In genomic region chr2:226310081-226310625, GRCh38 we compare ENCODE assay signal across 21 cellular contexts.
"Had no signal": no experiment of that assay in that cellular context is flagged by ENCODE, and none has a peak within 500 bp of the region (broad histone marks: within the 10 kb centered on the region; RNA-seq: fewer than 3 reads in every experiment).

No MANE protein-coding gene starts in this region.

- H3K9me3 Mint-ChIP-seq: activated CD4-positive, alpha-beta memory T cell treated with anti-CD3 and anti-CD28 coated beads for 36 hours; activated naive CD8-positive, alpha-beta T cell treated with anti-CD3 and anti-CD28 coated beads, Interleukin-2, amount 10 ng/mL, durations not matched to agents 7 days and 5 days; activated T-cell treated with anti-CD3 and anti-CD28 coated beads, Interleukin-2, amount 50 U/mL, for 4 hours; effector memory CD8-positive, alpha-beta T cell; stimulated activated naive CD8-positive, alpha-beta T cell treated with anti-CD3 and anti-CD28 coated beads, Interleukin-15, Interleukin-2, amounts not matched to agents 100 ng/mL and 50 ng/mL, for 24 hours; T-cell had no signal

- H3K27me3 Mint-ChIP-seq: progenitor cell of endocrine pancreas had no signal

- H3K4me3 ChIP-seq: ascending aorta, lung, testis had no signal

- H3K27me3 ChIP-seq: ascending aorta, testis had no signal

- H3K4me1 ChIP-seq: ascending aorta, testis had no signal

- H3K36me3 Mint-ChIP-seq: activated CD4-positive, alpha-beta memory T cell treated with anti-CD3 and anti-CD28 coated beads for 36 hours; activated naive CD8-positive, alpha-beta T cell treated with anti-CD3 and anti-CD28 coated beads, Interleukin-2, amount 10 ng/mL, durations not matched to agents 7 days and 5 days; naive thymus-derived CD4-positive, alpha-beta T cell; T-cell had no signal

- ATAC-seq: activated T-cell treated with anti-CD3 and anti-CD28 coated beads, Interleukin-2, amount 50 U/mL, for 4 hours; effector memory CD8-positive, alpha-beta T cell; naive thymus-derived CD4-positive, alpha-beta T cell; sciatic nerve; T-cell had no signal

- H3K36me3 ChIP-seq: ascending aorta had no signal

- H3K4me1 Mint-ChIP-seq: activated naive CD8-positive, alpha-beta T cell treated with anti-CD3 and anti-CD28 coated beads, Interleukin-2, amount 10 ng/mL, durations not matched to agents 7 days and 5 days; naive thymus-derived CD4-positive, alpha-beta T cell; T-cell had no signal

- DNase-seq: activated CD4-positive, alpha-beta memory T cell treated with anti-CD3 and anti-CD28 coated beads for 36 hours; activated CD4-positive, alpha-beta T cell treated with anti-CD3 and anti-CD28 coated beads for 1 hour; activated gamma-delta T cell treated with Interleukin-2 at 50 U/mL for 16 hours; activated naive CD8-positive, alpha-beta T cell treated with anti-CD3 and anti-CD28 coated beads, Interleukin-2, amount 10 ng/mL, durations not matched to agents 7 days and 5 days; activated T-cell treated with anti-CD3 and anti-CD28 coated beads, Interleukin-2, amount 50 U/mL, for 4 hours; central memory CD4-positive, alpha-beta T cell; cortex of kidney; effector memory CD8-positive, alpha-beta T cell; glutamatergic neuron; naive thymus-derived CD4-positive, alpha-beta T cell; stimulated activated CD4-positive, alpha-beta T cell treated with anti-CD3 and anti-CD28 coated beads, Interleukin-12 subunit alpha, Interleukin-12 subunit beta, amount 100 ng/mL, for 4 hours; stimulated activated CD4-positive, alpha-beta T cell treated with anti-CD3 and anti-CD28 coated beads, Interleukin-2, amount 100 ng/mL, for 48 hours; T-cell; T1000; testis had no signal

- H3K27ac ChIP-seq: epithelial cell of prostate, testis had no signal

- H3K27ac Mint-ChIP-seq: activated CD4-positive, alpha-beta memory T cell treated with anti-CD3 and anti-CD28 coated beads for 36 hours; activated naive CD8-positive, alpha-beta T cell treated with anti-CD3 and anti-CD28 coated beads, Interleukin-2, amount 10 ng/mL, durations not matched to agents 7 days and 5 days; effector memory CD8-positive, alpha-beta T cell; naive thymus-derived CD4-positive, alpha-beta T cell; progenitor cell of endocrine pancreas; stimulated activated naive CD8-positive, alpha-beta T cell treated with anti-CD3 and anti-CD28 coated beads, Interleukin-15, Interleukin-2, amounts not matched to agents 100 ng/mL and 50 ng/mL, for 24 hours; T-cell had no signal

- H3K4me3 Mint-ChIP-seq: activated CD4-positive, alpha-beta memory T cell treated with anti-CD3 and anti-CD28 coated beads for 36 hours; activated naive CD8-positive, alpha-beta T cell treated with anti-CD3 and anti-CD28 coated beads, Interleukin-2, amount 10 ng/mL, durations not matched to agents 7 days and 5 days; activated T-cell treated with anti-CD3 and anti-CD28 coated beads, Interleukin-2, amount 50 U/mL, for 4 hours; effector memory CD8-positive, alpha-beta T cell; naive thymus-derived CD4-positive, alpha-beta T cell; stimulated activated naive CD8-positive, alpha-beta T cell treated with anti-CD3 and anti-CD28 coated beads, Interleukin-15, Interleukin-2, amounts not matched to agents 100 ng/mL and 50 ng/mL, for 24 hours; T-cell had no signal

- H3K9me3 ChIP-seq: ascending aorta, testis had no signal
